In genomic region chr11:1271927-1272326, GRCh38 we compare ENCODE assay signal across 2 cellular contexts.
TF ChIP-seq lines count a peak whose summit lies in the region.

No MANE protein-coding gene starts in this region.

TF ChIP-seq in K562, 482 proteins besides CTCF, POLR2A, EP300 and RAD21:
- TF ChIP-seq HDAC1 (IDR thresholded peaks at IDR 0.05) = no peak
- no peak for TF ChIP-seq DDX20 (tag; IDR thresholded peaks at IDR 0.05; ENCODE audit: low read depth)
- no peak for TF ChIP-seq BACH1 (tag; IDR thresholded peaks at IDR 0.05)
- TF ChIP-seq ZBTB7A (IDR thresholded peaks at IDR 0.05; ENCODE audit: borderline replicate concordance, control insufficient read depth, low read depth, low read length) = 0 out of 2 replicates have a peak, but pooled peaks have one; percentile 12
- no peak for TF ChIP-seq STAT6 (CRISPR knock-in tag; IDR thresholded peaks at IDR 0.05)
- peak; percentile 44; the same call in 1 of the 2 replicates for TF ChIP-seq POLR2G (IDR thresholded peaks at IDR 0.05; ENCODE audit: low read depth, low read length)
- TF ChIP-seq ZNF444 (CRISPR knock-in tag; IDR thresholded peaks at IDR 0.05) = no peak

TF ChIP-seq in HepG2, 621 proteins besides CTCF, POLR2A, EP300 and RAD21:
- no peak for TF ChIP-seq PPARG (CRISPR knock-in tag; conservative IDR thresholded peaks at IDR 0.05)
- no peak for TF ChIP-seq ATRX (CRISPR knock-in tag; IDR thresholded peaks at IDR 0.05; ENCODE audit: borderline replicate concordance)
- TF ChIP-seq SMYD3 (CRISPR knock-in tag; IDR thresholded peaks at IDR 0.05) = no peak
- no peak for TF ChIP-seq TP53 (CRISPR knock-in tag; conservative IDR thresholded peaks at IDR 0.05)
- TF ChIP-seq LCORL (IDR thresholded peaks at IDR 0.05) = no peak
- TF ChIP-seq LCORL (CRISPR knock-in tag; IDR thresholded peaks at IDR 0.05) = no peak
- TF ChIP-seq HNRNPK (IDR thresholded peaks at IDR 0.05; ENCODE audit: low read depth, low read length, poor library complexity, severe bottlenecking) = peak; percentile 36
- peak; percentile 67 for TF ChIP-seq AGO2 (optimal IDR thresholded peaks at IDR 0.05; ENCODE audit: low read depth, low read length)
- TF ChIP-seq ZC3H13 (CRISPR knock-in tag; IDR thresholded peaks at IDR 0.05) = no peak
